Comparison of ENCODE assay signal across 24 cellular contexts in genomic region chr14:87264796-87265195, GRCh38.
"Had no signal": no experiment of that assay in that cellular context is flagged by ENCODE, and none has a peak within 500 bp of the region (broad histone marks: within the 10 kb centered on the region; RNA-seq: fewer than 3 reads in every experiment).

No MANE protein-coding gene starts in this region.

- H3K4me3 ChIP-seq: coronary artery, gastrocnemius medialis, lower lobe of right lung, mucosa of descending colon, right lobe of liver, smooth muscle cell, suprapubic skin, transverse colon, vagina had no signal

- DNase-seq: dermis blood vessel endothelial cell; effector memory CD4-positive, alpha-beta T cell; gastrocnemius medialis; head of caudate nucleus; left colon; left ventricle myocardium superior; lower lobe of right lung; mucosa of descending colon; naive B cell; right lobe of liver; stimulated activated CD4-positive, alpha-beta T cell treated with anti-CD3 and anti-CD28 coated beads, Interleukin-12 subunit alpha, Interleukin-12 subunit beta, amount 100 ng/mL, for 4 hours; stimulated activated CD4-positive, alpha-beta T cell treated with anti-CD3 and anti-CD28 coated beads, Interleukin-1b, Interleukin-23, amount 100 ng/mL, for 48 hours; stimulated activated CD4-positive, alpha-beta T cell treated with anti-CD3 and anti-CD28 coated beads, Interleukin-4, amount 100 ng/mL, for 1 hour; stimulated activated CD8-positive, alpha-beta memory T cell treated with anti-CD3 and anti-CD28 coated beads, Interleukin-4, amount 100 ng/mL, for 48 hours; stimulated activated naive CD4-positive, alpha-beta T cell; stimulated activated naive CD8-positive, alpha-beta T cell treated with anti-CD3 and anti-CD28 coated beads, Interleukin-15, amount 100 ng/mL, for 72 hours; transverse colon had no signal

- H3K27ac ChIP-seq: coronary artery, gastrocnemius medialis, lower lobe of right lung, neutrophil, parathyroid adenoma, right lobe of liver, suprapubic skin, transverse colon, vagina had no signal

- H3K9ac ChIP-seq: parathyroid adenoma had no signal

- H3K79me2 ChIP-seq: parathyroid adenoma had no signal

- H3K27me3 ChIP-seq: gastrocnemius medialis, neutrophil, right lobe of liver, suprapubic skin, transverse colon, vagina had no signal

- H3K4me2 ChIP-seq: smooth muscle cell had no signal

- H3K4me1 ChIP-seq: gastrocnemius medialis, lower lobe of right lung, parathyroid adenoma, right lobe of liver, suprapubic skin, transverse colon, vagina had no signal

- H2AFZ ChIP-seq: parathyroid adenoma had no signal

- H3K36me3 ChIP-seq: gastrocnemius medialis, lower lobe of right lung, neutrophil, right lobe of liver, suprapubic skin, transverse colon, vagina had no signal

- H3K9me3 ChIP-seq: gastrocnemius medialis, lower lobe of right lung, neutrophil, right lobe of liver, suprapubic skin, transverse colon, vagina had no signal

- FAIRE-seq: endometrium had no signal
